Comparison of ENCODE assay signal across 29 cellular contexts in genomic region chr5:65461490-65461889, GRCh38.
"Had no signal": no experiment of that assay in that cellular context is flagged by ENCODE, and none has a peak within 500 bp of the region (broad histone marks: within the 10 kb centered on the region; RNA-seq: fewer than 3 reads in every experiment).

No MANE protein-coding gene starts in this region.

- H3K27ac ChIP-seq: ascending aorta, body of pancreas, coronary artery, SK-N-MC, VCaP had no signal

- H3K4me3 ChIP-seq: ascending aorta, body of pancreas, coronary artery, SK-N-MC had no signal

- ATAC-seq: activated naive CD4-positive, alpha-beta T cell treated with anti-CD3 and anti-CD28 coated beads, Interleukin-2, amount 50 U/mL, for 72 hours; activated naive CD8-positive, alpha-beta T cell treated with anti-CD3 and anti-CD28 coated beads, Interleukin-2, amount 50 U/mL, for 24 hours; activated T-cell treated with anti-CD3 and anti-CD28 coated beads, Interleukin-2, amount 50 U/mL, for 4 hours; body of pancreas; PC-3; T-cell had no signal

- DNase-seq: activated CD4-positive, alpha-beta memory T cell treated with anti-CD3 and anti-CD28 coated beads for 36 hours; activated CD4-positive, alpha-beta T cell treated with anti-CD3 and anti-CD28 coated beads, Interleukin-2, amount 10 ng/mL, durations not matched to agents 7 days and 5 days; activated CD4-positive, CD25-positive, alpha-beta regulatory T cell; activated CD8-positive, alpha-beta memory T cell treated with anti-CD3 and anti-CD28 coated beads for 24 hours; activated effector memory CD4-positive, alpha-beta T cell treated with anti-CD3 and anti-CD28 coated beads, Interleukin-2, amount 50 U/mL, for 16 hours; activated naive CD4-positive, alpha-beta T cell treated with Interleukin-2 at 50 U/mL for 16 hours; activated naive CD8-positive, alpha-beta T cell treated with anti-CD3 and anti-CD28 coated beads, Interleukin-2, amount 50 U/mL, for 24 hours; activated T-cell treated with anti-CD3 and anti-CD28 coated beads, Interleukin-2, amount 50 U/mL, for 4 hours; amniotic stem cell; body of pancreas; central memory CD4-positive, alpha-beta T cell; Karpas-422; MM.1S; NCI-H1105; NCI-H1694; NCI-H2029; NCI-H2171 treated with DMSO at 0.1 percent for 48 hours; NCI-H226; NCI-H526 treated with DMSO at 0.1 percent for 48 hours; PC-3; SHP77 treated with DMSO at 0.1 percent for 48 hours; T-cell; T-helper 2 cell; T1000 had no signal

- H3K4me1 ChIP-seq: ascending aorta, body of pancreas had no signal

- H3K9me3 ChIP-seq: ascending aorta, body of pancreas had no signal
